ENCODE assay signal across 8 cellular contexts in genomic region chr12:123062682-123063426, GRCh38.
DNase-seq lines count a peak whose midpoint lies in the region; ATAC-seq lines count a peak whose summit lies in the region.

No MANE protein-coding gene starts in this region.

- no peak for ATAC-seq in GM18511 (IDR thresholded peaks at IDR 0.05; ENCODE audit: unreplicated experiment)
- ATAC-seq in GM21619 (IDR thresholded peaks at IDR 0.05; ENCODE audit: unreplicated experiment): no peak

- DNase-seq in GDM1 (lab: John Stamatoyannopoulos, UW) (peak; percentile 44), NCI-H460 (ENCODE audit: extremely low read depth, low read depth) (peak; percentile 24), dedifferentiated amniotic fluid mesenchymal stem cell (ENCODE audit: extremely low spot score) (peak; percentile 49), non-pigmented ciliary epithelial cell (ENCODE audit: low read depth) (peak; percentile 40), NCI-H2107 treated with DMSO at 0.1 percent for 48 hours (lab: John Stamatoyannopoulos, UW; ENCODE audit: unreplicated experiment) (no peak), NCI-H1092 treated with DMSO at 0.1 percent for 48 hours (lab: John Stamatoyannopoulos, UW) (no peak)

Comparison
In these comparisons a context has a peak if more than half of its experiments do, and no peak if none do; other contexts are left out.
1. DNase-seq: peak in GDM1 (single experiment), NCI-H460 (single experiment), dedifferentiated amniotic fluid mesenchymal stem cell (single experiment) and non-pigmented ciliary epithelial cell (single experiment); none in NCI-H2107 treated with DMSO at 0.1 percent for 48 hours (single experiment) and NCI-H1092 treated with DMSO at 0.1 percent for 48 hours (single experiment).